10 cellular contexts compared by ENCODE assay signal in the genomic region with DNA sequence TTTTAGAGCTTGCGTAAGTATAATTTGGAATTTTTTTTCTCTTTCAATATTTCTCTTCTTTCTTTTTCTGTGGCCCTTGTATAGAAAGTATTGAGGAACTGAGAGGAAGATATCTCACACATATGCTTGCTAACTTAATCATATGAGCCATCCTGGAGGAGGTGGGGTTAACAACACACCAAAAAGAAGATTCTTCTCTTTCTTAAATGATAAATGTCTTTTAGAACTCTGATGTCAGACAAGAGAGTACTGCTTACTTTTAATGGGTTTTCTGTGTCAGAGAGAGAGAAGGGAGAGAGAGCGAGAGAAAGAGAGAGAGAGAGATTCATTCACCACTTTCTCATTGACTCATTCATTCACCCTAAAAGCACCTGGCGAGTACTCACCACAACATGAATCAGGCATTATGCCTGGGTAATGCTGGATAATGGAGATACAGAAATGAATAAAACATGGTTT.
DNase-seq lines count a peak whose midpoint lies in the region; ATAC-seq and TF ChIP-seq lines count a peak whose summit lies in the region.
"Had no signal": no experiment of that assay in that cellular context is flagged by ENCODE, and none has a peak within 500 bp of the region (broad histone marks: within the 10 kb centered on the region; RNA-seq: fewer than 3 reads in every experiment).

No MANE protein-coding gene starts in this region.

- H3K27me3 Mint-ChIP-seq in activated T-cell treated with anti-CD3 and anti-CD28 coated beads, Interleukin-2, amount 50 U/mL, for 24 hours, result no peaks in the 10 kb centered on the region
- no peaks in the 10 kb centered on the region for H3K27me3 Mint-ChIP-seq in stimulated activated naive B cell treated with anti-CD40 and anti-IgM and Interleukin-4, amounts not matched to agents 10 μg/mL and 1 μg/mL and 100 μg/mL, for 72 hours

- H4K8ac ChIP-seq in mesendoderm (ENCODE audit: low read depth, low read length), result no peak overlapping the region

- H2AK5ac ChIP-seq in mesendoderm (ENCODE audit: low read length), result no peak overlapping the region

- no peak overlapping the region for H3K56ac ChIP-seq in mesendoderm (ENCODE audit: low read length)

- 86% methylated on average over 3 of the region's 3 CpGs for WGBS in prostate gland
- WGBS in mesendoderm (ENCODE audit: extremely low coverage, insufficient coverage, low lambda C conversion rate), result no CpG with 5 or more reads among the region's 3 CpGs

- no peak overlapping the region for H3K4ac ChIP-seq in mesendoderm (ENCODE audit: low read depth, low read length)

- H2BK5ac ChIP-seq in mesendoderm (ENCODE audit: low read length), result no peak overlapping the region

- H2BK15ac ChIP-seq in mesendoderm (replicated peaks; ENCODE audit: low read depth), result no peak overlapping the region

- H4K5ac ChIP-seq in mesendoderm (ENCODE audit: low read length), result no peak overlapping the region

- H3K79me2 ChIP-seq in mesendoderm (ENCODE audit: control insufficient read depth, insufficient read depth, low read length), result no peaks in the 10 kb centered on the region

- H3K27me3 ChIP-seq in prostate gland (replicated peaks; ENCODE audit: insufficient read depth) (no peaks in the 10 kb centered on the region), mesendoderm (ENCODE audit: insufficient read depth, low read length, poor library complexity) (no peaks in the 10 kb centered on the region)
- H3K27me3 ChIP-seq: body of pancreas had no signal

- no peak for TF ChIP-seq CTCF in prostate gland (IDR thresholded peaks at IDR 0.05)

- H3K23ac ChIP-seq in mesendoderm (ENCODE audit: low read length), result no peak overlapping the region

- no peaks in the 10 kb centered on the region for H3K4me1 ChIP-seq in prostate gland (replicated peaks)
- peaks cover 4% of the 10 kb centered on the region for H3K4me1 ChIP-seq in mesendoderm (ENCODE audit: control insufficient read depth, low read depth, low read length)

- no peak overlapping the region for H3K27ac ChIP-seq in prostate gland
- H3K27ac ChIP-seq in mesendoderm (ENCODE audit: low read depth, low read length), result no peak overlapping the region
- H3K27ac ChIP-seq: body of pancreas had no signal

- no peak overlapping the region for H3K18ac ChIP-seq in mesendoderm (ENCODE audit: low read length)

- no peak overlapping the region for H3K9ac ChIP-seq in mesendoderm (ENCODE audit: low read length)

- H3K36me3 ChIP-seq in prostate gland, result no peaks in the 10 kb centered on the region
- no peaks in the 10 kb centered on the region for H3K36me3 ChIP-seq in mesendoderm (ENCODE audit: control insufficient read depth, insufficient read depth, low read length)

- no peaks in the 10 kb centered on the region for H3K36me3 Mint-ChIP-seq in activated T-cell treated with anti-CD3 and anti-CD28 coated beads, Interleukin-2, amount 50 U/mL, for 24 hours (ENCODE audit: low read depth)
- H3K36me3 Mint-ChIP-seq in stimulated activated naive B cell treated with anti-CD40 and anti-IgM and Interleukin-4, amounts not matched to agents 10 μg/mL and 1 μg/mL and 100 μg/mL, for 72 hours, result no peaks in the 10 kb centered on the region

- H3K79me1 ChIP-seq in mesendoderm (ENCODE audit: low read length), result no peaks in the 10 kb centered on the region

- intact Hi-C loops in prostate gland (cut with DNase I), result no loop called here

- peaks cover 90% of the 10 kb centered on the region for H3K4me1 Mint-ChIP-seq in activated T-cell treated with anti-CD3 and anti-CD28 coated beads, Interleukin-2, amount 50 U/mL, for 24 hours (ENCODE audit: low read depth)
- H3K4me1 Mint-ChIP-seq in stimulated activated naive B cell treated with anti-CD40 and anti-IgM and Interleukin-4, amounts not matched to agents 10 μg/mL and 1 μg/mL and 100 μg/mL, for 72 hours, result peaks cover 49 to 83% of the 10 kb centered on the region in 2 donors

- H3K27ac Mint-ChIP-seq in activated T-cell treated with anti-CD3 and anti-CD28 coated beads, Interleukin-2, amount 50 U/mL, for 24 hours, result peak overlapping the region; percentile 93
- H3K27ac Mint-ChIP-seq in stimulated activated naive B cell treated with anti-CD40 and anti-IgM and Interleukin-4, amounts not matched to agents 10 μg/mL and 1 μg/mL and 100 μg/mL, for 72 hours, result peak overlapping the region; percentile 87

- peak overlapping the region; percentile 2 for H3K4me3 Mint-ChIP-seq in activated T-cell treated with anti-CD3 and anti-CD28 coated beads, Interleukin-2, amount 50 U/mL, for 24 hours
- H3K4me3 Mint-ChIP-seq in stimulated activated naive B cell treated with anti-CD40 and anti-IgM and Interleukin-4, amounts not matched to agents 10 μg/mL and 1 μg/mL and 100 μg/mL, for 72 hours, result peak overlapping the region; percentile 65 to 66

- no peaks in the 10 kb centered on the region for H3K9me3 Mint-ChIP-seq in activated T-cell treated with anti-CD3 and anti-CD28 coated beads, Interleukin-2, amount 50 U/mL, for 24 hours
- H3K9me3 Mint-ChIP-seq in stimulated activated naive B cell treated with anti-CD40 and anti-IgM and Interleukin-4, amounts not matched to agents 10 μg/mL and 1 μg/mL and 100 μg/mL, for 72 hours, result peaks cover 0 to 2% of the 10 kb centered on the region in 2 donors

- peak; percentile 57 for ATAC-seq in HG02884 (IDR thresholded peaks at IDR 0.05; ENCODE audit: unreplicated experiment)
- no peak for ATAC-seq in SK-N-SH treated with all-trans-retinoic acid at 6 μM for 48 hours
- peak; percentile 68 to 69 for ATAC-seq in stimulated activated naive B cell treated with anti-CD40 and anti-IgM and Interleukin-4, amounts not matched to agents 10 μg/mL and 1 μg/mL and 100 μg/mL, for 72 hours (replicated peaks)
- ATAC-seq: body of pancreas had no signal

- TF ChIP-seq POLR2A in prostate gland (IDR thresholded peaks at IDR 0.05), result no peak

- H2BK120ac ChIP-seq in mesendoderm (ENCODE audit: low read depth, low read length), result no peak overlapping the region

- H3K4me2 ChIP-seq in mesendoderm (ENCODE audit: low read length), result no peak overlapping the region

- H3K9me3 ChIP-seq in prostate gland, result no peaks in the 10 kb centered on the region
- H3K9me3 ChIP-seq: body of pancreas had no signal

- no peak overlapping the region for H3K4me3 ChIP-seq in prostate gland
- no peak overlapping the region for H3K4me3 ChIP-seq in mesendoderm (ENCODE audit: low read length)
- H3K4me3 ChIP-seq: body of pancreas had no signal

- DNase-seq in activated T-cell treated with anti-CD3 and anti-CD28 coated beads, Interleukin-2, amount 50 U/mL, for 24 hours, result no peak
- DNase-seq in activated T-cell treated with anti-CD3 and anti-CD28 coated beads, Interleukin-2, amount 50 U/mL, for 1 hour, result no peak
- DNase-seq in stimulated activated naive B cell treated with anti-CD40 and anti-IgM and Interleukin-4, amounts not matched to agents 10 μg/mL and 1 μg/mL and 100 μg/mL, for 72 hours, result peak; percentile 33
- DNase-seq in prostate gland (ENCODE audit: low spot score), result no peak
- no peak for DNase-seq in mesendoderm
- no peak for DNase-seq in GM19238 (ENCODE audit: insufficient read length, low spot score)
- DNase-seq: body of pancreas, NCI-H446 had no signal

TF ChIP-seq in SK-N-SH treated with all-trans-retinoic acid at 6 μM for 48 hours, 23 proteins besides CTCF, POLR2A, EP300 and RAD21:
- TF ChIP-seq CREB5 (CRISPR knock-in tag; IDR thresholded peaks at IDR 0.05; ENCODE audit: low read depth) (peak; percentile 63; the same call in 1 of the 2 replicates), SNAI2 (CRISPR knock-in tag; IDR thresholded peaks at IDR 0.05) (no peak), ZNF70 (CRISPR knock-in tag; IDR thresholded peaks at IDR 0.05) (no peak), OSR1 (CRISPR knock-in tag; IDR thresholded peaks at IDR 0.05) (no peak), ISL1 (CRISPR knock-in tag; IDR thresholded peaks at IDR 0.05) (peak; percentile 70)
- TF ChIP-seq, protein P1, sequence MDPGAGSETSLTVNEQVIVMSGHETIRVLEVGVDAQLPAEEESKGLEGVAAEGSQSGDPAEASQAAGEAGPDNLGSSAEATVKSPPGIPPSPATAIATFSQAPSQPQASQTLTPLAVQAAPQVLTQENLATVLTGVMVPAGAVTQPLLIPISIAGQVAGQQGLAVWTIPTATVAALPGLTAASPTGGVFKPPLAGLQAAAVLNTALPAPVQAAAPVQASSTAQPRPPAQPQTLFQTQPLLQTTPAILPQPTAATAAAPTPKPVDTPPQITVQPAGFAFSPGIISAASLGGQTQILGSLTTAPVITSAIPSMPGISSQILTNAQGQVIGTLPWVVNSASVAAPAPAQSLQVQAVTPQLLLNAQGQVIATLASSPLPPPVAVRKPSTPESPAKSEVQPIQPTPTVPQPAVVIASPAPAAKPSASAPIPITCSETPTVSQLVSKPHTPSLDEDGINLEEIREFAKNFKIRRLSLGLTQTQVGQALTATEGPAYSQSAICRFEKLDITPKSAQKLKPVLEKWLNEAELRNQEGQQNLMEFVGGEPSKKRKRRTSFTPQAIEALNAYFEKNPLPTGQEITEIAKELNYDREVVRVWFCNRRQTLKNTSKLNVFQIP (CRISPR knock-in tag; IDR thresholded peaks at IDR 0.05; ENCODE audit: borderline replicate concordance, low read depth), result no peak
